In genomic region chr4:182575225-182575624, GRCh38 we compare ENCODE assay signal across 1 cellular context.
TF ChIP-seq lines count a peak whose summit lies in the region.

No MANE protein-coding gene starts in this region.

TF ChIP-seq in WTC11, 78 proteins besides CTCF, POLR2A, EP300 and RAD21 (continued from another document):
- TF ChIP-seq ARID4B (CRISPR knock-in tag; IDR thresholded peaks at IDR 0.05; ENCODE audit: borderline replicate concordance) (no peak), ERG (CRISPR knock-in tag; IDR thresholded peaks at IDR 0.05) (no peak), TEAD4 (CRISPR knock-in tag; IDR thresholded peaks at IDR 0.05) (no peak), NR2C2 (CRISPR knock-in tag; IDR thresholded peaks at IDR 0.05) (no peak), MYBL2 (CRISPR knock-in tag; IDR thresholded peaks at IDR 0.05) (no peak), ATF2 (CRISPR knock-in tag; IDR thresholded peaks at IDR 0.05; ENCODE audit: borderline replicate concordance, low read depth) (no peak), IRF1 (CRISPR knock-in tag; IDR thresholded peaks at IDR 0.05) (no peak), ZNF317 (CRISPR knock-in tag; IDR thresholded peaks at IDR 0.05; ENCODE audit: borderline replicate concordance, low read depth) (no peak), ZMAT4 (CRISPR knock-in tag; IDR thresholded peaks at IDR 0.05) (no peak), SP1 (CRISPR knock-in tag; conservative IDR thresholded peaks at IDR 0.05) (no peak)
TF ChIP-seq in WTC11: peak in this region for 0.
